1 cellular context compared by ENCODE assay signal in genomic region chr4:138639018-138639876, GRCh38.
TF ChIP-seq lines count a peak whose summit lies in the region.

No MANE protein-coding gene starts in this region.

TF ChIP-seq in SK-N-SH treated with all-trans-retinoic acid at 6 μM for 48 hours, 23 proteins besides CTCF, POLR2A, EP300 and RAD21 (continued from another document):
- TF ChIP-seq TSHZ2 (CRISPR knock-in tag; IDR thresholded peaks at IDR 0.05) (0 out of 2 replicates have a peak, but pooled peaks have one; percentile 32), ZC3H10 (CRISPR knock-in tag; IDR thresholded peaks at IDR 0.05) (peak; percentile 73; the same call in 1 of the 2 replicates)
